In genomic region chr7:111931016-111931517, GRCh38 we compare ENCODE assay signal across 1 cellular context.
TF ChIP-seq lines count a peak whose summit lies in the region.

No MANE protein-coding gene starts in this region.

TF ChIP-seq in HepG2, 621 proteins besides CTCF, POLR2A, EP300 and RAD21 (continued from another document and continues in another):
- 0 out of 2 replicates have a peak, but pooled peaks have one; percentile 53 for TF ChIP-seq ZBTB43 (CRISPR knock-in tag; conservative IDR thresholded peaks at IDR 0.05)
- peak; percentile 71 for TF ChIP-seq HMG20A (CRISPR knock-in tag; IDR thresholded peaks at IDR 0.05; ENCODE audit: borderline replicate concordance)
- peak; percentile 66; the same call in 1 of the 2 replicates for TF ChIP-seq IRF2 (CRISPR knock-in tag; IDR thresholded peaks at IDR 0.05)
- TF ChIP-seq MAFG (CRISPR knock-in tag; IDR thresholded peaks at IDR 0.05), result no peak
- peak; percentile 78; the same call in 1 of the 2 replicates for TF ChIP-seq ZNF644 (CRISPR knock-in tag; IDR thresholded peaks at IDR 0.05; ENCODE audit: low read depth)
- peak; percentile 57 for TF ChIP-seq XRCC5 (optimal IDR thresholded peaks at IDR 0.05; ENCODE audit: low read length)
- TF ChIP-seq ZBTB20 (CRISPR knock-in tag; IDR thresholded peaks at IDR 0.05; ENCODE audit: borderline replicate concordance, low read depth), result no peak
- TF ChIP-seq HNRNPH1 (optimal IDR thresholded peaks at IDR 0.05; ENCODE audit: low read depth, low read length), result no peak
- TF ChIP-seq REXO4 (CRISPR knock-in tag; IDR thresholded peaks at IDR 0.05; ENCODE audit: borderline replicate concordance), result no peak
- TF ChIP-seq ZNF274 (CRISPR knock-in tag; IDR thresholded peaks at IDR 0.05), result no peak
- no peak for TF ChIP-seq ZFYVE20 (CRISPR knock-in tag; IDR thresholded peaks at IDR 0.05; ENCODE audit: borderline replicate concordance, low read depth)
- TF ChIP-seq SRSF1 (optimal IDR thresholded peaks at IDR 0.05; ENCODE audit: low read depth, low read length), result no peak
- no peak for TF ChIP-seq KLF6 (CRISPR knock-in tag; IDR thresholded peaks at IDR 0.05)
- TF ChIP-seq RERE (CRISPR knock-in tag; IDR thresholded peaks at IDR 0.05; ENCODE audit: low read depth), result no peak
- no peak for TF ChIP-seq ZNF580 (CRISPR knock-in tag; IDR thresholded peaks at IDR 0.05; ENCODE audit: borderline replicate concordance, low read depth)
- no peak for TF ChIP-seq AHR (CRISPR knock-in tag; IDR thresholded peaks at IDR 0.05)
- peak; percentile 53; the same call in 1 of the 2 replicates for TF ChIP-seq HMG20B (CRISPR knock-in tag; conservative IDR thresholded peaks at IDR 0.05)
- no peak for TF ChIP-seq ZNF776 (CRISPR knock-in tag; IDR thresholded peaks at IDR 0.05)
- TF ChIP-seq SALL2 (CRISPR knock-in tag; IDR thresholded peaks at IDR 0.05), result no peak
- TF ChIP-seq HNF4A (CRISPR knock-in tag; IDR thresholded peaks at IDR 0.05), result peak; percentile 21; the same call in 1 of the 2 replicates
- TF ChIP-seq LBX2 (CRISPR knock-in tag; IDR thresholded peaks at IDR 0.05; ENCODE audit: borderline replicate concordance), result no peak
- no peak for TF ChIP-seq ZFP36 (IDR thresholded peaks at IDR 0.05; ENCODE audit: borderline replicate concordance, low read depth, low read length, partially characterized antibody)
- TF ChIP-seq MED1 (CRISPR knock-in tag; IDR thresholded peaks at IDR 0.05), result peak; percentile 58; the same call in 1 of the 2 replicates
- TF ChIP-seq DMAP1 (CRISPR knock-in tag; IDR thresholded peaks at IDR 0.05), result peak; percentile 39; the same call in 1 of the 2 replicates
- TF ChIP-seq PRPF4 (IDR thresholded peaks at IDR 0.05; ENCODE audit: low read depth, low read length, poor library complexity, severe bottlenecking), result no peak
- TF ChIP-seq POLR2G (IDR thresholded peaks at IDR 0.05; ENCODE audit: low read depth, low read length), result 0 out of 2 replicates have a peak, but pooled peaks have one; percentile 35
- TF ChIP-seq SMAD9 (CRISPR knock-in tag; IDR thresholded peaks at IDR 0.05), result no peak
- TF ChIP-seq ZNF576 (CRISPR knock-in tag; IDR thresholded peaks at IDR 0.05), result no peak
- no peak for TF ChIP-seq ZNF83 (CRISPR knock-in tag; IDR thresholded peaks at IDR 0.05; ENCODE audit: borderline replicate concordance)
- TF ChIP-seq TRIM22 (IDR thresholded peaks at IDR 0.05), result no peak
- peak; percentile 63; the same call in 1 of the 2 replicates for TF ChIP-seq ARID3A (IDR thresholded peaks at IDR 0.05; ENCODE audit: low read depth, low read length)
- TF ChIP-seq ZBTB7B (CRISPR knock-in tag; IDR thresholded peaks at IDR 0.05), result no peak
- no peak for TF ChIP-seq NFATC3 (CRISPR knock-in tag; IDR thresholded peaks at IDR 0.05)
- TF ChIP-seq DR1 (CRISPR knock-in tag; IDR thresholded peaks at IDR 0.05), result no peak
- TF ChIP-seq JDP2 (CRISPR knock-in tag; IDR thresholded peaks at IDR 0.05; ENCODE audit: borderline replicate concordance), result no peak
- no peak for TF ChIP-seq ZMYM2 (CRISPR knock-in tag; IDR thresholded peaks at IDR 0.05)
- TF ChIP-seq ARNTL (CRISPR knock-in tag; IDR thresholded peaks at IDR 0.05), result no peak
- TF ChIP-seq ZNF335 (CRISPR knock-in tag; IDR thresholded peaks at IDR 0.05), result peak; percentile 27; the same call in 1 of the 2 replicates
- TF ChIP-seq ZNF547 (CRISPR knock-in tag; IDR thresholded peaks at IDR 0.05), result no peak
- TF ChIP-seq SMC3 (IDR thresholded peaks at IDR 0.05; ENCODE audit: low read length), result no peak
- TF ChIP-seq ZNF646 (CRISPR knock-in tag; IDR thresholded peaks at IDR 0.05), result no peak
- no peak for TF ChIP-seq SMARCC2 (IDR thresholded peaks at IDR 0.05)
- TF ChIP-seq ZNF292 (CRISPR knock-in tag; IDR thresholded peaks at IDR 0.05; ENCODE audit: borderline replicate concordance, low read depth), result no peak
